Comparison of ENCODE assay signal across 12 cellular contexts in the genomic region with DNA sequence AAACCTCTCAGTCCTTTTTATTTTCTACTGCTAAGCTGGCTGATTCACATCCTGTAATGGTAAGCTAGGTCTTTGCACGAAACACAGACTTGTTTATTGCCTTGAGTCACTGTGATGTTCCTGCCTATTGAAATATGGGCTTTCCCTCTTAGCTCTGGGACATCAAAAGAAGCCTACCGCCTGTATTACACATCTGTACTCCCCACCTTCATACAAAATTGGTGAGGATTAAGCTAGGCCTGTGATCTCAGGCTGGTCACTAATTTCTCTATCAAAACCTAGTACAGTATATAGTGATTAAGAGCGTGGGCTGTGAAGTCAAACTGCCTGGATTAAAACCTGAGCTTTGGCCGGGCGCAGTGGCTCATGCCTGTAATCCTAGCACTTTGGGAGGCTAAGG.
DNase-seq lines count a peak whose midpoint lies in the region; ATAC-seq and TF ChIP-seq lines count a peak whose summit lies in the region.
"Had no signal": no experiment of that assay in that cellular context is flagged by ENCODE, and none has a peak within 500 bp of the region (broad histone marks: within the 10 kb centered on the region; RNA-seq: fewer than 3 reads in every experiment).

No MANE protein-coding gene starts in this region.

- no peak overlapping the region for H3K27ac Mint-ChIP-seq in MCF 10A (ENCODE audit: low read depth, unreplicated experiment)
- H3K27ac Mint-ChIP-seq: CD4-positive, CD25-positive, alpha-beta regulatory T cell had no signal

- no peaks in the 10 kb centered on the region for H3K27me3 Mint-ChIP-seq in MCF 10A (ENCODE audit: insufficient read depth, unreplicated experiment)

- POLR2A ChIA-PET in MCF 10A (lab: Yijun Ruan, JAX) = interaction anchor here (1.1 to 1.4 kb wide), 2 partner anchors 12 to 27 kb away, joined by 3 to 4 read pairs; no protein-coding TSS in a partner anchor

- TF ChIP-seq POLR2A in breast epithelium (IDR thresholded peaks at IDR 0.05) = no peak

- H3K36me3 Mint-ChIP-seq in MCF 10A (ENCODE audit: insufficient read depth, unreplicated experiment) = no peaks in the 10 kb centered on the region
- H3K36me3 Mint-ChIP-seq: CD4-positive, CD25-positive, alpha-beta regulatory T cell had no signal

- no peak overlapping the region for H3K4me3 Mint-ChIP-seq in MCF 10A (ENCODE audit: unreplicated experiment)
- H3K4me3 Mint-ChIP-seq: CD4-positive, CD25-positive, alpha-beta regulatory T cell; neural crest cell had no signal

- no peaks in the 10 kb centered on the region for H3K27me3 ChIP-seq in breast epithelium
- no peaks in the 10 kb centered on the region for H3K27me3 ChIP-seq in SJSA1 (replicated peaks)
- no peaks in the 10 kb centered on the region for H3K27me3 ChIP-seq in psoas muscle (ENCODE audit: insufficient read depth in 3 of 3, low read length in 2 of 3)
- H3K27me3 ChIP-seq: esophagus squamous epithelium had no signal

- intact Hi-C loops in MCF 10A (cut with micrococcal nuclease) (no loop called here), breast epithelium (cut with DNase I; ENCODE audit: low total_unique reads) (no loop called here), psoas muscle (cut with DNase I) (no loop called here)

- no peaks in the 10 kb centered on the region for H3K9me3 Mint-ChIP-seq in MCF 10A (ENCODE audit: unreplicated experiment)
- H3K9me3 Mint-ChIP-seq: neural crest cell had no signal

- H3K27ac ChIP-seq in breast epithelium = no peak overlapping the region
- H3K27ac ChIP-seq in SJSA1 = peak overlapping the region; percentile 81
- H3K27ac ChIP-seq in psoas muscle = no peak overlapping the region
- H3K27ac ChIP-seq: esophagus squamous epithelium had no signal

- 71 to 76% (median 73%) methylated on average over 5 of the region's 5 CpGs for WGBS in psoas muscle, 3 donors

- H3K4me1 ChIP-seq in breast epithelium = no peaks in the 10 kb centered on the region
- H3K4me1 ChIP-seq in SJSA1 (replicated peaks) = peaks cover 23% of the 10 kb centered on the region
- peaks cover under 1% of the 10 kb centered on the region for H3K4me1 ChIP-seq in psoas muscle

- H3K4me1 Mint-ChIP-seq in MCF 10A (ENCODE audit: insufficient read depth, unreplicated experiment) = peaks cover 4% of the 10 kb centered on the region
- H3K4me1 Mint-ChIP-seq: CD4-positive, CD25-positive, alpha-beta regulatory T cell had no signal

- H3K36me3 ChIP-seq in breast epithelium = no peaks in the 10 kb centered on the region
- H3K36me3 ChIP-seq in SJSA1 = no peaks in the 10 kb centered on the region
- no peaks in the 10 kb centered on the region for H3K36me3 ChIP-seq in psoas muscle (ENCODE audit: insufficient read depth in 1 of 2, low read depth in 1 of 2)
- H3K36me3 ChIP-seq: esophagus squamous epithelium had no signal

- BruUV-seq in MCF 10A (replicated peaks; lab: Mats Ljungman, UMichigan) = no TSS peak

- H3K4me3 ChIP-seq in breast epithelium (no peak overlapping the region), SJSA1 (no peak overlapping the region), fibroblast of villous mesenchyme (ENCODE audit: low read depth, low read length) (no peak overlapping the region), psoas muscle (no peak overlapping the region)
- H3K4me3 ChIP-seq: esophagus squamous epithelium had no signal

- no peaks in the 10 kb centered on the region for H3K9me3 ChIP-seq in breast epithelium
- H3K9me3 ChIP-seq in SJSA1 (replicated peaks) = no peaks in the 10 kb centered on the region
- H3K9me3 ChIP-seq in psoas muscle = no peaks in the 10 kb centered on the region
- H3K9me3 ChIP-seq: esophagus squamous epithelium had no signal

- TF ChIP-seq CTCF in MCF 10A (IDR thresholded peaks at IDR 0.05; ENCODE audit: unreplicated experiment) (no peak), breast epithelium (IDR thresholded peaks at IDR 0.05) (no peak), fibroblast of villous mesenchyme (IDR thresholded peaks at IDR 0.05; ENCODE audit: insufficient read depth, low read depth, low read length) (no peak), psoas muscle (IDR thresholded peaks at IDR 0.05) (no peak)

- DNase-seq in MCF 10A (ENCODE audit: unreplicated experiment) = peak; percentile 31
- DNase-seq in breast epithelium (ENCODE audit: low spot score in 2 of 2) = no peak
- peak; percentile 46 to 74 for DNase-seq in SJSA1 (ENCODE audit: low read depth in 1 of 2, low spot score in 2 of 2)
- DNase-seq in fibroblast of villous mesenchyme (ENCODE audit: low read depth) = peak; percentile 57
- DNase-seq in COR-L47 (lab: John Stamatoyannopoulos, UW) = no peak
- DNase-seq in psoas muscle = no peak
- DNase-seq in iPS-NIHi7 (ENCODE audit: extremely low spot score) = no peak
- DNase-seq: esophagus squamous epithelium, NCI-H2029 had no signal

- CTCF ChIA-PET in MCF 10A (lab: Yijun Ruan, JAX) = interaction anchor here (0.6 to 3.4 kb wide), 9 partner anchors 11 to 1671 kb away, joined by 3 to 30 read pairs (median 5); no protein-coding TSS in a partner anchor

- no peak for ATAC-seq in psoas muscle
- no peak for ATAC-seq in HG03432 (IDR thresholded peaks at IDR 0.05; ENCODE audit: unreplicated experiment)

Comparison
In these comparisons a context has a peak if more than half of its experiments do, and no peak if none do; other contexts are left out.
1. DNase-seq: peak in MCF 10A (single experiment), SJSA1 (2 of 2) and fibroblast of villous mesenchyme (single experiment); none in breast epithelium (0 of 2), COR-L47 (single experiment), psoas muscle (0 of 2) and iPS-NIHi7 (single experiment).